Comparison of ENCODE assay signal across 13 cellular contexts in genomic region chr1:21320410-21321107, GRCh38. TPM values are rescaled to one million over a fixed set of nuclear protein-coding genes. Genes with fewer than 3 reads are reported as not detected.
A peak's percentile ranks its signal among the peaks of the same experiment; 100 is the strongest.
DNase-seq lines count a peak whose midpoint lies in the region; ATAC-seq and TF ChIP-seq lines count a peak whose summit lies in the region.
"Had no signal": no experiment of that assay in that cellular context is flagged by ENCODE, and none has a peak within 500 bp of the region (broad histone marks: within the 10 kb centered on the region; RNA-seq: fewer than 3 reads in every experiment).

No MANE protein-coding gene starts in this region.

- no peaks in the 10 kb centered on the region for H4K20me1 ChIP-seq in GM23338 (replicated peaks; ENCODE audit: insufficient read depth)

- no peak overlapping the region for H2AFZ ChIP-seq in GM23338

- peaks cover 79% of the 10 kb centered on the region for H3K4me1 Mint-ChIP-seq in GM23338
- H3K4me1 Mint-ChIP-seq in activated T-helper 17 cell treated with anti-CD3 and anti-CD28 coated beads, Interleukin-2, amount 50 U/mL, for 72 hours: peaks cover 40% of the 10 kb centered on the region

- H3K36me3 Mint-ChIP-seq in GM23338 (ENCODE audit: low read depth): no peaks in the 10 kb centered on the region
- H3K36me3 Mint-ChIP-seq in activated T-helper 17 cell treated with anti-CD3 and anti-CD28 coated beads, Interleukin-2, amount 50 U/mL, for 72 hours (ENCODE audit: low read depth): peaks cover 81% of the 10 kb centered on the region
- H3K36me3 Mint-ChIP-seq: activated CD8-positive, alpha-beta memory T cell treated with anti-CD3 and anti-CD28 coated beads, Interleukin-2, amount 10 ng/mL, durations not matched to agents 7 days and 5 days had no signal

- H3K27ac ChIP-seq in GM23338 (ENCODE audit: low read depth): peak overlapping the region; percentile 50; the same call in 1 of the 2 replicates
- peak overlapping the region; percentile 83 to 96 (median 91) for H3K27ac ChIP-seq in sigmoid colon

- H3K4me3 Mint-ChIP-seq in GM23338: peak overlapping the region; percentile 0; the same call in 1 of the 3 replicates
- no peak overlapping the region for H3K4me3 Mint-ChIP-seq in activated T-helper 17 cell treated with anti-CD3 and anti-CD28 coated beads, Interleukin-2, amount 50 U/mL, for 72 hours
- H3K4me3 Mint-ChIP-seq: activated CD8-positive, alpha-beta memory T cell treated with anti-CD3 and anti-CD28 coated beads, Interleukin-2, amount 10 ng/mL, durations not matched to agents 7 days and 5 days; CD8-positive, alpha-beta T cell had no signal

- no peaks in the 10 kb centered on the region for H3K9me2 ChIP-seq in GM23338 (ENCODE audit: insufficient read depth)

- H3K27me3 ChIP-seq in GM23338 (ENCODE audit: insufficient read depth) (no peaks in the 10 kb centered on the region), sigmoid colon (no peaks in the 10 kb centered on the region)

- H3K4me1 ChIP-seq in GM23338 (ENCODE audit: insufficient read depth) (peaks cover 69% of the 10 kb centered on the region), sigmoid colon (peaks cover 0 to 100% (median 100%) of the 10 kb centered on the region in 4 donors)

- no peak for TF ChIP-seq POLR2A in sigmoid colon (IDR thresholded peaks at IDR 0.05)

- no peak overlapping the region for H3K4me3 ChIP-seq in GM23338
- H3K4me3 ChIP-seq in fibroblast of villous mesenchyme (ENCODE audit: low read depth, low read length): no peak overlapping the region
- no peak overlapping the region for H3K4me3 ChIP-seq in sigmoid colon

- peaks cover 20% of the 10 kb centered on the region for H3K79me2 ChIP-seq in GM23338 (replicated peaks; ENCODE audit: insufficient read depth)

- no peak for TF ChIP-seq CTCF in GM23338 (conservative IDR thresholded peaks at IDR 0.05; ENCODE audit: low read depth in 2 of 2)
- TF ChIP-seq CTCF in fibroblast of villous mesenchyme (IDR thresholded peaks at IDR 0.05; ENCODE audit: insufficient read depth, low read depth, low read length): no peak
- no peak for TF ChIP-seq CTCF in sigmoid colon (IDR thresholded peaks at IDR 0.05)

- ATAC-seq in GM23338 (no peak), GM18873 (IDR thresholded peaks at IDR 0.05; ENCODE audit: low FRiP score, unreplicated experiment) (no peak), SK-N-SH treated with all-trans-retinoic acid at 6 μM for 48 hours (no peak)
- ATAC-seq in activated T-helper 17 cell treated with anti-CD3 and anti-CD28 coated beads, Interleukin-2, amount 50 U/mL, for 72 hours (replicated peaks): no peak
- ATAC-seq: activated CD8-positive, alpha-beta memory T cell treated with anti-CD3 and anti-CD28 coated beads, Interleukin-2, amount 10 ng/mL, durations not matched to agents 7 days and 5 days; CD8-positive, alpha-beta T cell had no signal

- TF ChIP-seq EP300 in sigmoid colon (IDR thresholded peaks at IDR 0.05): no peak

- DNase-seq in GM23338 (ENCODE audit: low spot score): no peak
- peak; percentile 61 for DNase-seq in fibroblast of villous mesenchyme (ENCODE audit: low read depth)
- DNase-seq in sigmoid colon: peak; percentile 65
- no peak for DNase-seq in HuH-7.5 (ENCODE audit: low spot score)
- no peak for DNase-seq in NAMALWA (ENCODE audit: low spot score)
- DNase-seq: activated CD8-positive, alpha-beta memory T cell treated with anti-CD3 and anti-CD28 coated beads, Interleukin-2, amount 10 ng/mL, durations not matched to agents 7 days and 5 days; CD8-positive, alpha-beta T cell; MM.1S; naive B cell; stimulated activated CD4-positive, alpha-beta T cell treated with anti-CD3 and anti-CD28 coated beads, Interleukin-12 subunit alpha, Interleukin-12 subunit beta, amount 100 ng/mL, for 4 hours had no signal

- H3K36me3 ChIP-seq in GM23338 (ENCODE audit: insufficient read depth) (no peaks in the 10 kb centered on the region), sigmoid colon (no peaks in the 10 kb centered on the region)

- H3K27me3 Mint-ChIP-seq in GM23338 (ENCODE audit: insufficient read depth, low read depth, poor library complexity): peaks cover 12% of the 10 kb centered on the region
- no peaks in the 10 kb centered on the region for H3K27me3 Mint-ChIP-seq in activated T-helper 17 cell treated with anti-CD3 and anti-CD28 coated beads, Interleukin-2, amount 50 U/mL, for 72 hours
- H3K27me3 Mint-ChIP-seq: activated CD8-positive, alpha-beta memory T cell treated with anti-CD3 and anti-CD28 coated beads, Interleukin-2, amount 10 ng/mL, durations not matched to agents 7 days and 5 days; naive B cell had no signal

- peak overlapping the region; percentile 7 for H3K27ac Mint-ChIP-seq in GM23338
- H3K27ac Mint-ChIP-seq in activated T-helper 17 cell treated with anti-CD3 and anti-CD28 coated beads, Interleukin-2, amount 50 U/mL, for 72 hours: peak overlapping the region; percentile 24
- H3K27ac Mint-ChIP-seq: activated CD8-positive, alpha-beta memory T cell treated with anti-CD3 and anti-CD28 coated beads, Interleukin-2, amount 10 ng/mL, durations not matched to agents 7 days and 5 days; CD8-positive, alpha-beta T cell had no signal

- 88 to 92% methylated on average over 12 of the region's 12 CpGs for whole genome bisulfite sequencing in sigmoid colon, 2 donors

- no peaks in the 10 kb centered on the region for H3K9me3 Mint-ChIP-seq in GM23338
- no peaks in the 10 kb centered on the region for H3K9me3 Mint-ChIP-seq in activated T-helper 17 cell treated with anti-CD3 and anti-CD28 coated beads, Interleukin-2, amount 50 U/mL, for 72 hours
- H3K9me3 Mint-ChIP-seq: CD8-positive, alpha-beta T cell had no signal

- peak overlapping the region; percentile 48 for H3K4me2 ChIP-seq in GM23338

- H3F3A ChIP-seq in GM23338 (replicated peaks; ENCODE audit: low read depth): no peaks in the 10 kb centered on the region

- H3K9me3 ChIP-seq in sigmoid colon: no peaks in the 10 kb centered on the region

- intact Hi-C loops in sigmoid colon (cut with DNase I): no loop called here

TF ChIP-seq in GM23338, 12 proteins besides CTCF, POLR2A, EP300 and RAD21 (continues in another document):
- TF ChIP-seq ZNF114 (CRISPR knock-in tag; IDR thresholded peaks at IDR 0.05): no peak
- TF ChIP-seq, protein P1, sequence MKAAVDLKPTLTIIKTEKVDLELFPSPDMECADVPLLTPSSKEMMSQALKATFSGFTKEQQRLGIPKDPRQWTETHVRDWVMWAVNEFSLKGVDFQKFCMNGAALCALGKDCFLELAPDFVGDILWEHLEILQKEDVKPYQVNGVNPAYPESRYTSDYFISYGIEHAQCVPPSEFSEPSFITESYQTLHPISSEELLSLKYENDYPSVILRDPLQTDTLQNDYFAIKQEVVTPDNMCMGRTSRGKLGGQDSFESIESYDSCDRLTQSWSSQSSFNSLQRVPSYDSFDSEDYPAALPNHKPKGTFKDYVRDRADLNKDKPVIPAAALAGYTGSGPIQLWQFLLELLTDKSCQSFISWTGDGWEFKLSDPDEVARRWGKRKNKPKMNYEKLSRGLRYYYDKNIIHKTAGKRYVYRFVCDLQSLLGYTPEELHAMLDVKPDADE (IDR thresholded peaks at IDR 0.05): no peak
- TF ChIP-seq NANOG (IDR thresholded peaks at IDR 0.05; ENCODE audit: borderline replicate concordance): no peak
- no peak for TF ChIP-seq POLR2AphosphoS5 (IDR thresholded peaks at IDR 0.05; ENCODE audit: low read depth)

TF ChIP-seq in SK-N-SH treated with all-trans-retinoic acid at 6 μM for 48 hours, 23 proteins besides CTCF, POLR2A, EP300 and RAD21:
- TF ChIP-seq PPARA (CRISPR knock-in tag; IDR thresholded peaks at IDR 0.05; ENCODE audit: borderline replicate concordance) (no peak), CREB5 (CRISPR knock-in tag; IDR thresholded peaks at IDR 0.05; ENCODE audit: low read depth) (no peak), ESRRG (CRISPR knock-in tag; IDR thresholded peaks at IDR 0.05) (no peak), ZFP3 (CRISPR knock-in tag; IDR thresholded peaks at IDR 0.05) (no peak), ZNF8 (CRISPR knock-in tag; IDR thresholded peaks at IDR 0.05) (no peak), TOX (CRISPR knock-in tag; IDR thresholded peaks at IDR 0.05; ENCODE audit: borderline replicate concordance) (no peak)
- TF ChIP-seq, protein P2, sequence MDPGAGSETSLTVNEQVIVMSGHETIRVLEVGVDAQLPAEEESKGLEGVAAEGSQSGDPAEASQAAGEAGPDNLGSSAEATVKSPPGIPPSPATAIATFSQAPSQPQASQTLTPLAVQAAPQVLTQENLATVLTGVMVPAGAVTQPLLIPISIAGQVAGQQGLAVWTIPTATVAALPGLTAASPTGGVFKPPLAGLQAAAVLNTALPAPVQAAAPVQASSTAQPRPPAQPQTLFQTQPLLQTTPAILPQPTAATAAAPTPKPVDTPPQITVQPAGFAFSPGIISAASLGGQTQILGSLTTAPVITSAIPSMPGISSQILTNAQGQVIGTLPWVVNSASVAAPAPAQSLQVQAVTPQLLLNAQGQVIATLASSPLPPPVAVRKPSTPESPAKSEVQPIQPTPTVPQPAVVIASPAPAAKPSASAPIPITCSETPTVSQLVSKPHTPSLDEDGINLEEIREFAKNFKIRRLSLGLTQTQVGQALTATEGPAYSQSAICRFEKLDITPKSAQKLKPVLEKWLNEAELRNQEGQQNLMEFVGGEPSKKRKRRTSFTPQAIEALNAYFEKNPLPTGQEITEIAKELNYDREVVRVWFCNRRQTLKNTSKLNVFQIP (CRISPR knock-in tag; IDR thresholded peaks at IDR 0.05; ENCODE audit: borderline replicate concordance, low read depth): no peak
TF ChIP-seq in SK-N-SH treated with all-trans-retinoic acid at 6 μM for 48 hours: peak in this region for 0.

RNA-seq across cellular contexts. Expression of gene ECE1, which starts 30.3 kb away (rescaled TPM):
- 45.0 and 48.0 TPM in 2 replicates for total RNA-seq in GM23338 (2014; rRNA removed; shearing (Covaris generic))
- polyA plus RNA-seq in GM23338 (2016; fragmentation: Nextera tagmentation; extraction: Ambion mirVana) (10.4 and 11.0 TPM in 2 replicates), sigmoid colon (10 to 100 TPM; 10.2 to 73.8 (median 13.6) TPM)
- 100 to 1,000 TPM in 1 of 2 donors, 10 to 100 TPM in 1; 75.4 to 219 TPM for total RNA-seq in activated T-helper 17 cell treated with anti-CD3 and anti-CD28 coated beads, Interleukin-2, amount 50 U/mL, for 72 hours
- total RNA-seq in fibroblast of villous mesenchyme (127 and 141 TPM in 2 replicates), sigmoid colon (100 to 1,000 TPM in 1 of 4 donors, 10 to 100 TPM in 3; 62.9 to 112 (median 80.8) TPM)

Comparison
In these comparisons a context has a peak if more than half of its experiments do, and no peak if none do; other contexts are left out.
1. DNase-seq: peak in fibroblast of villous mesenchyme (single experiment) and sigmoid colon (single experiment); none in GM23338 (single experiment), HuH-7.5 (single experiment) and NAMALWA (single experiment).